8 cellular contexts compared by ENCODE assay signal in genomic region chr9:137218754-137219271, GRCh38. TPM values are rescaled to one million over a fixed set of nuclear protein-coding genes. Genes with fewer than 3 reads are reported as not detected.
DNase-seq lines count a peak whose midpoint lies in the region; ATAC-seq, FAIRE-seq and TF ChIP-seq lines count a peak whose summit lies in the region.
"Had no signal": no experiment of that assay in that cellular context is flagged by ENCODE, and none has a peak within 500 bp of the region (broad histone marks: within the 10 kb centered on the region; RNA-seq: fewer than 3 reads in every experiment).

No MANE protein-coding gene starts in this region.

- CTCF ChIA-PET in endothelial cell of umbilical vein (lab: Charles Lee), result interaction anchor here (1.3 to 2.1 kb wide), 3 partner anchors 12 to 30 kb away, joined by 4 to 8 read pairs (median 5); partner anchors contain the start of genes ANAPC2 and SSNA1

- H3K4me3 ChIP-seq in endothelial cell of umbilical vein (replicated peaks in 1 of 3; ENCODE audit: insufficient read depth in 1 of 3, low read depth in 1 of 3, low read length in 3 of 3) (no peak overlapping the region), testis (peak overlapping the region in 1 of 2 donors; percentile 54)
- H3K4me3 ChIP-seq: right lobe of liver had no signal

- intact Hi-C loops in endothelial cell of umbilical vein (cut with micrococcal nuclease) (no loop called here), testis (cut with DNase I; ENCODE audit: low total_unique reads) (no loop called here)

- no peak for ATAC-seq in HG03196 (IDR thresholded peaks at IDR 0.05; ENCODE audit: unreplicated experiment)
- ATAC-seq: activated T-cell treated with anti-CD3 and anti-CD28 coated beads, Interleukin-2, amount 50 U/mL, for 72 hours had no signal

- POLR2A ChIA-PET in endothelial cell of umbilical vein (lab: Charles Lee), result interaction anchor here (0.6 to 0.7 kb wide), 2 partner anchors 21 to 22 kb away, joined by 3 to 8 read pairs; partner anchors contain the start of gene TUBB4B

- peak overlapping the region; percentile 15 for H3K27ac Mint-ChIP-seq in T-helper 2 cell treated with Interferon-gamma antibody and Interleukin-4, amounts not matched to agents 5 μg/mL and 100 μg/mL, for 36 hours
- H3K27ac Mint-ChIP-seq: activated T-cell treated with anti-CD3 and anti-CD28 coated beads, Interleukin-2, amount 50 U/mL, for 72 hours had no signal

- FAIRE-seq in endothelial cell of umbilical vein (lab: Jason Lieb, UNC), result peak; percentile 71

- H3K4me3 Mint-ChIP-seq in T-helper 2 cell treated with Interferon-gamma antibody and Interleukin-4, amounts not matched to agents 5 μg/mL and 100 μg/mL, for 36 hours, result no peak overlapping the region
- H3K4me3 Mint-ChIP-seq: activated T-cell treated with anti-CD3 and anti-CD28 coated beads, Interleukin-2, amount 50 U/mL, for 72 hours had no signal

- no peaks in the 10 kb centered on the region for H3K27me3 ChIP-seq in endothelial cell of umbilical vein (ENCODE audit: control insufficient read depth in 2 of 2, insufficient read depth in 2 of 2, low read length in 2 of 2)
- no peaks in the 10 kb centered on the region for H3K27me3 ChIP-seq in testis
- H3K27me3 ChIP-seq: right lobe of liver had no signal

- no peak overlapping the region for H3K4me2 ChIP-seq in endothelial cell of umbilical vein (ENCODE audit: insufficient read depth, low read length)

- H2AFZ ChIP-seq in endothelial cell of umbilical vein (ENCODE audit: low read depth, low read length), result no peak overlapping the region

- H3K9me3 ChIP-seq in endothelial cell of umbilical vein (replicated peaks; ENCODE audit: control insufficient read depth, insufficient read depth, low read length) (no peaks in the 10 kb centered on the region), testis (no peaks in the 10 kb centered on the region)
- H3K9me3 ChIP-seq: right lobe of liver had no signal

- H3K27ac ChIP-seq in endothelial cell of umbilical vein (ENCODE audit: insufficient read depth, low read depth, low read length), result peak overlapping the region; percentile 8
- no peak overlapping the region for H3K27ac ChIP-seq in testis
- H3K27ac ChIP-seq: right lobe of liver had no signal

- dilution Hi-C loops in endothelial cell of umbilical vein (cut with MboI; ENCODE audit: extremely low pct_ligation_motif_present, low sequenced_read_pairs), result no loop called here

- H3K36me3 ChIP-seq in endothelial cell of umbilical vein (ENCODE audit: control insufficient read depth in 2 of 2, extremely low read depth in 1 of 2, insufficient read depth in 2 of 2, low read length in 2 of 2) (peaks cover 0 to 2% of the 10 kb centered on the region in 2 experiments), testis (ENCODE audit: low read depth, missing control alignments) (no peaks in the 10 kb centered on the region)
- H3K36me3 ChIP-seq: right lobe of liver had no signal

- no peaks in the 10 kb centered on the region for H4K20me1 ChIP-seq in endothelial cell of umbilical vein (replicated peaks; ENCODE audit: control insufficient read depth, extremely low read depth, insufficient read depth, low read length)

- no peaks in the 10 kb centered on the region for H3K9me1 ChIP-seq in endothelial cell of umbilical vein (replicated peaks; ENCODE audit: control insufficient read depth, extremely low read depth, insufficient read depth, low read length)

- no peaks in the 10 kb centered on the region for H3K27me3 Mint-ChIP-seq in T-helper 2 cell treated with Interferon-gamma antibody and Interleukin-4, amounts not matched to agents 5 μg/mL and 100 μg/mL, for 36 hours (ENCODE audit: low read depth)

- H3K36me3 Mint-ChIP-seq in T-helper 2 cell treated with Interferon-gamma antibody and Interleukin-4, amounts not matched to agents 5 μg/mL and 100 μg/mL, for 36 hours (ENCODE audit: low read depth), result no peaks in the 10 kb centered on the region

- no peak for DNase-seq in T-helper 2 cell treated with Interferon-gamma antibody and Interleukin-4, amounts not matched to agents 5 μg/mL and 100 μg/mL, for 36 hours (ENCODE audit: low spot score)
- DNase-seq in T-helper 2 cell (no peak), endothelial cell of umbilical vein (ENCODE audit: low read depth, low spot score) (peak; percentile 9), testis (peak; percentile 71), amygdala (lab: John Stamatoyannopoulos, UW) (no peak)
- DNase-seq: activated T-cell treated with anti-CD3 and anti-CD28 coated beads, Interleukin-2, amount 50 U/mL, for 72 hours; right lobe of liver had no signal

- H3K79me2 ChIP-seq in endothelial cell of umbilical vein (ENCODE audit: control insufficient read depth, insufficient read depth, low read length), result no peaks in the 10 kb centered on the region

- TF ChIP-seq POLR2A in endothelial cell of umbilical vein (IDR thresholded peaks at IDR 0.05; ENCODE audit: low read depth, low read length) (no peak), testis (IDR thresholded peaks at IDR 0.05) (no peak)

- H3K9ac ChIP-seq in endothelial cell of umbilical vein (replicated peaks; ENCODE audit: extremely low read depth, insufficient read depth, low read length), result no peak overlapping the region

- no peaks in the 10 kb centered on the region for H3K9me3 Mint-ChIP-seq in T-helper 2 cell treated with Interferon-gamma antibody and Interleukin-4, amounts not matched to agents 5 μg/mL and 100 μg/mL, for 36 hours
- H3K9me3 Mint-ChIP-seq: activated T-cell treated with anti-CD3 and anti-CD28 coated beads, Interleukin-2, amount 50 U/mL, for 72 hours had no signal

- 50 to 76% methylated on average over 4 to 12 of the region's 12 CpGs for WGBS in testis, 2 donors

- TF ChIP-seq CTCF in endothelial cell of umbilical vein (IDR thresholded peaks at IDR 0.05; ENCODE audit: extremely low read depth in 1 of 2, insufficient read depth in 1 of 2, low read depth in 1 of 2, low read length in 2 of 2) (no peak), testis (IDR thresholded peaks at IDR 0.05) (no peak)

- H3K4me1 ChIP-seq in endothelial cell of umbilical vein (ENCODE audit: control insufficient read depth, extremely low read depth, insufficient read depth, low read length) (peaks cover 15% of the 10 kb centered on the region), testis (peaks cover 29% of the 10 kb centered on the region)

- BruUV-seq in endothelial cell of umbilical vein (replicated peaks; lab: Mats Ljungman, UMichigan), result TSS peak; percentile 13

- peaks cover 3% of the 10 kb centered on the region for H3K4me1 Mint-ChIP-seq in T-helper 2 cell treated with Interferon-gamma antibody and Interleukin-4, amounts not matched to agents 5 μg/mL and 100 μg/mL, for 36 hours (ENCODE audit: low read depth)

RNA-seq across cellular contexts. Expression of gene RNF208, which starts 3.2 kb away (rescaled TPM):
- total RNA-seq in endothelial cell of umbilical vein (3.8 and 4.8 TPM in 2 replicates), testis (1 to 10 TPM; 3.0 to 4.1 TPM)
- polyA plus RNA-seq in endothelial cell of umbilical vein (1.3 and 1.7 TPM in 2 replicates), testis (ENCODE audit: insufficient read depth, low read depth, low replicate concordance) (7.7 TPM)
- polyA plus RNA-seq in endothelial cell of umbilical vein (2011; cell fraction: cytosol; rRNA removed), result 1.4 TPM in 2 replicates
- 1.2 and 1.8 TPM in 2 replicates for polyA plus RNA-seq in endothelial cell of umbilical vein (2011; cell fraction: nucleus; rRNA removed)
- 2.8 and 5.2 TPM in 2 replicates for polyA plus RNA-seq in endothelial cell of umbilical vein (2012)
- polyA minus RNA-seq in endothelial cell of umbilical vein, result 0.17 TPM in 1 of 2 replicates, not detected in the other
- polyA minus RNA-seq in endothelial cell of umbilical vein (2011; cell fraction: cytosol; rRNA and poly(A)+ RNA removed), result not detected
- polyA minus RNA-seq in endothelial cell of umbilical vein (2011; cell fraction: nucleus; rRNA and poly(A)+ RNA removed), result 0.82 TPM in 1 of 2 replicates, not detected in the other

RNA-seq across cellular contexts. Expression of gene CYSRT1, which starts 6.2 kb away (rescaled TPM):
- 0.44 and 0.92 TPM in 2 replicates for total RNA-seq in endothelial cell of umbilical vein
- polyA plus RNA-seq in endothelial cell of umbilical vein, result 1.1 and 1.6 TPM in 2 replicates
- 0.22 and 0.48 TPM in 2 replicates for polyA plus RNA-seq in endothelial cell of umbilical vein (2011; cell fraction: cytosol; rRNA removed)
- polyA plus RNA-seq in endothelial cell of umbilical vein (2011; cell fraction: nucleus; rRNA removed), result 0.38 and 0.42 TPM in 2 replicates
- 0.31 and 0.35 TPM in 2 replicates for polyA plus RNA-seq in endothelial cell of umbilical vein (2012)
- 0.15 and 0.29 TPM in 2 replicates for polyA minus RNA-seq in endothelial cell of umbilical vein
- polyA minus RNA-seq in endothelial cell of umbilical vein (2011; cell fraction: cytosol; rRNA and poly(A)+ RNA removed), result 2.3 TPM
- polyA minus RNA-seq in endothelial cell of umbilical vein (2011; cell fraction: nucleus; rRNA and poly(A)+ RNA removed), result 0.77 TPM in 1 of 2 replicates, not detected in the other
- 1 to 10 TPM; 3.7 to 5.6 TPM for total RNA-seq in testis
- polyA plus RNA-seq in testis (ENCODE audit: insufficient read depth, low read depth, low replicate concordance), result 3.0 TPM

RNA-seq across cellular contexts. Expression of gene RNF224, which starts 8.5 kb away (rescaled TPM):
- total RNA-seq in endothelial cell of umbilical vein (not detected in 2 replicates), testis (under 1 TPM; 0.37 to 0.71 TPM)
- polyA plus RNA-seq in endothelial cell of umbilical vein (not detected in 2 replicates), testis (ENCODE audit: insufficient read depth, low read depth, low replicate concordance) (0.17 TPM)
- polyA plus RNA-seq in endothelial cell of umbilical vein (2011; cell fraction: cytosol; rRNA removed), result not detected in 2 replicates
- not detected in 2 replicates for polyA plus RNA-seq in endothelial cell of umbilical vein (2011; cell fraction: nucleus; rRNA removed)
- polyA plus RNA-seq in endothelial cell of umbilical vein (2012), result 0.09 and 0.11 TPM in 2 replicates
- not detected in 2 replicates for polyA minus RNA-seq in endothelial cell of umbilical vein
- polyA minus RNA-seq in endothelial cell of umbilical vein (2011; cell fraction: cytosol; rRNA and poly(A)+ RNA removed), result not detected
- not detected in 2 replicates for polyA minus RNA-seq in endothelial cell of umbilical vein (2011; cell fraction: nucleus; rRNA and poly(A)+ RNA removed)
- total RNA-seq: right lobe of liver had no signal

RNA-seq across cellular contexts. Expression of gene SLC34A3, which starts 11.9 kb away (rescaled TPM):
- total RNA-seq in endothelial cell of umbilical vein (not detected in 2 replicates), testis (under 1 TPM; 0.24 to 0.25 TPM)
- polyA plus RNA-seq in endothelial cell of umbilical vein (not detected in 2 replicates), testis (ENCODE audit: insufficient read depth, low read depth, low replicate concordance) (0.15 TPM)
- polyA plus RNA-seq in endothelial cell of umbilical vein (2011; cell fraction: cytosol; rRNA removed), result not detected in 2 replicates
- not detected in 2 replicates for polyA plus RNA-seq in endothelial cell of umbilical vein (2011; cell fraction: nucleus; rRNA removed)
- 0.15 TPM in 1 of 2 replicates, not detected in the other for polyA plus RNA-seq in endothelial cell of umbilical vein (2012)
- not detected in 2 replicates for polyA minus RNA-seq in endothelial cell of umbilical vein
- polyA minus RNA-seq in endothelial cell of umbilical vein (2011; cell fraction: cytosol; rRNA and poly(A)+ RNA removed), result 0.41 TPM
- polyA minus RNA-seq in endothelial cell of umbilical vein (2011; cell fraction: nucleus; rRNA and poly(A)+ RNA removed), result not detected in 2 replicates
- total RNA-seq: right lobe of liver had no signal

RNA-seq across cellular contexts. Expression of gene NDOR1, which starts 13.3 kb away (rescaled TPM):
- total RNA-seq in endothelial cell of umbilical vein, result 23.4 and 26.7 TPM in 2 replicates
- polyA plus RNA-seq in endothelial cell of umbilical vein, result 13.5 and 18.0 TPM in 2 replicates
- 5.9 and 8.1 TPM in 2 replicates for polyA plus RNA-seq in endothelial cell of umbilical vein (2011; cell fraction: cytosol; rRNA removed)
- 42.9 and 43.1 TPM in 2 replicates for polyA plus RNA-seq in endothelial cell of umbilical vein (2011; cell fraction: nucleus; rRNA removed)
- polyA plus RNA-seq in endothelial cell of umbilical vein (2012), result 11.7 and 12.5 TPM in 2 replicates
- 5.0 and 6.4 TPM in 2 replicates for polyA minus RNA-seq in endothelial cell of umbilical vein
- 15.8 TPM for polyA minus RNA-seq in endothelial cell of umbilical vein (2011; cell fraction: cytosol; rRNA and poly(A)+ RNA removed)
- polyA minus RNA-seq in endothelial cell of umbilical vein (2011; cell fraction: nucleus; rRNA and poly(A)+ RNA removed), result 9.6 and 10.3 TPM in 2 replicates
- total RNA-seq in testis, result 10 to 100 TPM; 27.5 to 29.1 TPM
- 21.9 TPM for polyA plus RNA-seq in testis (ENCODE audit: insufficient read depth, low read depth, low replicate concordance)

Comparison
In these comparisons a context has a peak if more than half of its experiments do, and no peak if none do; other contexts are left out.
1. DNase-seq: peak in endothelial cell of umbilical vein (single experiment) and testis (single experiment); none in T-helper 2 cell treated with Interferon-gamma antibody and Interleukin-4, amounts not matched to agents 5 μg/mL and 100 μg/mL, for 36 hours (single experiment), T-helper 2 cell (0 of 5) and amygdala (0 of 56).